In the genomic region with DNA sequence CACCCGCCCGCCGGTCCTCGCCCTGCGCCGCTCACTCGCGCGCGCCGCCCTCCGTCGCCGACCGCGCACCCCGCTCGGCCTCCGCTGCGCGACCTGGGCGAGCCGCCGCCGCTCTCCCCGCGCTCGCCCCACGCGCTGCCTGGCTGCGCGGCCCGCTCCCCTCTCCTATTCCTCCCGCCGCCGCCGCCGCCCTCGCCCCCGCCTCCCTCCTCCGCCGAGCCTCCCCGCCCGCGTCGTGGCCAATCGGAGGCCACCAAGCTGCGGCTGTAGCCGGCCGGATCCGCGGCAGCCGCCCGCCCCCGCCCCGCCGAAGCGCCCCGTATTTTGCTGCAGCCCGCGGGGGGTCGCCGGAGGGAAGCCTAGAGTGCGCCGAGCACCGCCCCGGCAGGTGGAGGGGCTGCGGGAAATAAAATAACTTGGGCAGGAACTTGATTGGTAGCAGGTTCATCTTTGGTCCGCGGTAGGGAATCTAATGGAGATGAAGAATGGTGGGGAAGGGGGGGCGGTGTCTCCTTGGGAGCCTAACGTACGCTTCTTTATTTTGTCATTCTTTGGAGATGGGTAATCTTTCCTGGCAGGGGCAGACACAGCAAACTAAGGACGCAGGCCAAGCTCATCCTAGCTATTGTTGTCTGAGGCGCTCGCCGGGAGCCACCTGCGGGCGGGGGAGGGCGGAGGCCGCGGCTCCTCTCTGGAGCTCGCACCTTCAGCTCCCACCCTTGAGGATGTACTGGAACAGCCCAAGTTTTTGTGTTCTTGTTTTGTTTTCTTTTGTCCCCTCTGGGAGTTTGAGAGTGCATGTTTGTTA, we compare ENCODE assay signal across 8 cellular contexts. TPM values are rescaled to one million over a fixed set of nuclear protein-coding genes. Genes with fewer than 3 reads are reported as not detected.
DNase-seq lines count a peak whose midpoint lies in the region; ATAC-seq and TF ChIP-seq lines count a peak whose summit lies in the region.

No MANE protein-coding gene starts in this region.

- no peaks in the 10 kb centered on the region for H3K36me3 ChIP-seq in brain microvascular endothelial cell (replicated peaks)
- H3K36me3 ChIP-seq in skeletal muscle tissue (ENCODE audit: control insufficient read depth in 3 of 3, insufficient read depth in 3 of 3, low read length in 3 of 3): no peaks in the 10 kb centered on the region

- TF ChIP-seq CTCF in brain microvascular endothelial cell (IDR thresholded peaks at IDR 0.05; ENCODE audit: low read depth, low read length, missing control alignments): peak; percentile 24

- ATAC-seq in GM19463 (IDR thresholded peaks at IDR 0.05; ENCODE audit: unreplicated experiment): peak; percentile 20
- no peak for ATAC-seq in HG02571 (IDR thresholded peaks at IDR 0.05; ENCODE audit: unreplicated experiment)

- no peak overlapping the region for H3K9ac ChIP-seq in skeletal muscle tissue (ENCODE audit: low read depth in 1 of 3, low read length in 3 of 3)

- H3K27me3 ChIP-seq in brain microvascular endothelial cell (replicated peaks) (no peaks in the 10 kb centered on the region), skeletal muscle tissue (ENCODE audit: control insufficient read depth in 3 of 3, insufficient read depth in 3 of 3, low read length in 3 of 3) (peaks cover 27 to 29% (median 28%) of the 10 kb centered on the region in 3 donors)

- H3K4me1 ChIP-seq in skeletal muscle tissue (ENCODE audit: control insufficient read depth in 3 of 3, insufficient read depth in 3 of 3, low read length in 3 of 3): peaks cover 7 to 13% (median 9%) of the 10 kb centered on the region in 3 donors

- DNase-seq in AG08396 (ENCODE audit: low spot score): peak; percentile 83
- DNase-seq in NCI-H345 (lab: John Stamatoyannopoulos, UW): peak; percentile 90
- peak; percentile 58 for DNase-seq in brain microvascular endothelial cell
- DNase-seq in iPS-NIHi11 (ENCODE audit: low spot score): peak; percentile 87
- no peak for DNase-seq in epidermal melanocyte (ENCODE audit: insufficient read length, low spot score)

- peak overlapping the region; percentile 86 for H3K4me3 ChIP-seq in brain microvascular endothelial cell (ENCODE audit: low read depth, low read length)
- H3K4me3 ChIP-seq in skeletal muscle tissue (ENCODE audit: low read length in 3 of 3): peak overlapping the region in 2 of 3 donors; percentile 41 to 49

- H3K9me3 ChIP-seq in skeletal muscle tissue (ENCODE audit: control insufficient read depth in 3 of 3, low read length in 3 of 3): no peaks in the 10 kb centered on the region

- in situ Hi-C loops in brain microvascular endothelial cell (cut with HindIII; ENCODE audit: low pct_ligation_motif_present, low sequenced_read_pairs): no loop called here

- H3K27ac ChIP-seq in brain microvascular endothelial cell (peak overlapping the region; percentile 7), skeletal muscle tissue (ENCODE audit: low read depth, low read length) (no peak overlapping the region)

RNA-seq across cellular contexts. Expression of gene CDH2, which starts 1.1 kb away (rescaled TPM):
- 4.7 TPM for total RNA-seq in skeletal muscle tissue
